In the genomic region with DNA sequence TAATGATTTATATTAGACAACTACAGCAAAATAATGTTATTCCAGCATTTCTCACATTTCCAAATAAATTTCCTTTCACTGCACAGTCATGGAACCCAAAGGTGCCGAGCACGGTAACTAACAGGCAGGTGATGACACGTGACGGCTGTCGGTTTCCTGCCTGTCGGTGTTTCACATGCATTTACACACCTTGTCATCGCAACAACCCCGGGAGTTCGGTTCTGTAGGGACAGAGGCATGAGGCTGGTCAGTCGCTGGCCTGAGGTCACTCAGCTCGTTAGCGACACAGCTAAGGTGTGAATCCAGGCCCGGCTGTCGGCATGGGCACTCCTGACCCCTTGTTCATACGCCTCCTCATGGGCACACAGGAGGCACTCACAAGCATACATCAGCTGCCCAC, we compare ENCODE assay signal across 23 cellular contexts.
"Had no signal": no experiment of that assay in that cellular context is flagged by ENCODE, and none has a peak within 500 bp of the region (broad histone marks: within the 10 kb centered on the region; RNA-seq: fewer than 3 reads in every experiment).

No MANE protein-coding gene starts in this region.

- H3K27me3 ChIP-seq: brain microvascular endothelial cell, cardiac muscle cell had no signal

- H3K36me3 ChIP-seq: brain microvascular endothelial cell, cardiac muscle cell had no signal

- H3K4me3 ChIP-seq: cardiac muscle cell had no signal

- H3K27ac ChIP-seq: brain microvascular endothelial cell, VCaP had no signal

- DNase-seq: activated CD4-positive, alpha-beta memory T cell treated with anti-CD3 and anti-CD28 coated beads for 36 hours; activated CD4-positive, alpha-beta T cell treated with anti-CD3 and anti-CD28 coated beads, Interleukin-2, amount 10 ng/mL, durations not matched to agents 7 days and 5 days; activated CD4-positive, CD25-positive, alpha-beta regulatory T cell; activated CD8-positive, alpha-beta memory T cell treated with anti-CD3 and anti-CD28 coated beads for 24 hours; activated effector memory CD4-positive, alpha-beta T cell treated with anti-CD3 and anti-CD28 coated beads, Interleukin-2, amount 50 U/mL, for 16 hours; activated naive CD4-positive, alpha-beta T cell treated with Interleukin-2 at 50 U/mL for 16 hours; activated naive CD8-positive, alpha-beta T cell treated with anti-CD3 and anti-CD28 coated beads, Interleukin-2, amount 50 U/mL, for 24 hours; activated T-cell treated with anti-CD3 and anti-CD28 coated beads, Interleukin-2, amount 50 U/mL, for 4 hours; amniotic stem cell; brain microvascular endothelial cell; Kasumi-1; KBM-7; NCI-H1048; NCI-H146; NCI-H187 treated with DMSO at 0.1 percent for 48 hours; NCI-H2081 treated with DMSO at 0.1 percent for 48 hours; PC-3; SIG-M5; T-cell; T-helper 2 cell had no signal

- ATAC-seq: activated naive CD4-positive, alpha-beta T cell treated with anti-CD3 and anti-CD28 coated beads, Interleukin-2, amount 50 U/mL, for 72 hours; activated naive CD8-positive, alpha-beta T cell treated with anti-CD3 and anti-CD28 coated beads, Interleukin-2, amount 50 U/mL, for 24 hours; activated T-cell treated with anti-CD3 and anti-CD28 coated beads, Interleukin-2, amount 50 U/mL, for 4 hours; PC-3; T-cell had no signal
